15 cellular contexts compared by ENCODE assay signal in the genomic region with DNA sequence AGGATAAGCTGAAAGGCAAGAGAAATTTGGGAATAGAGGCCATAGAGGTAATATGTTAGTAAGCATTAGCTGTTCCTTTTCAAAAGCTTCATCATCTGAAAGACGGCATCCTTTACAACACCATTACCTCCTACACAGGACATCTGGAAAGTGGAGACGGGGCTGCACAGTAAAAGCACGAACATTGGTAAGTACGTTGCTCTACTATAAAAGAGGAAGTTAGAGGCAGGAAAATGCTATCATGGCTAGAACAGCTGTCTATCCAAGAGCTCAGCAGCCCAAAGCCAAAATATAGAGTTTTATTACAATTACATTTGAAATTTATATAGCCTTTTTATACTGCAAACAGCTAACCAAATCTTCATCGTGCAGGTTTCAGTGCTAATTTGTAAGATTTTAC.
"Had no signal": no experiment of that assay in that cellular context is flagged by ENCODE, and none has a peak within 500 bp of the region (broad histone marks: within the 10 kb centered on the region; RNA-seq: fewer than 3 reads in every experiment).

No MANE protein-coding gene starts in this region.

- H3K4me3 Mint-ChIP-seq: activated CD8-positive, alpha-beta T cell treated with anti-CD3 and anti-CD28 coated beads for 36 hours; naive thymus-derived CD8-positive, alpha-beta T cell had no signal

- H3K27me3 ChIP-seq: ascending aorta, thyroid gland had no signal

- H3K36me3 ChIP-seq: ascending aorta, thyroid gland, WERI-Rb-1 had no signal

- H3K9me3 ChIP-seq: ascending aorta, thyroid gland had no signal

- H3K27me3 Mint-ChIP-seq: activated CD8-positive, alpha-beta T cell treated with anti-CD3 and anti-CD28 coated beads for 36 hours had no signal

- H3K27ac Mint-ChIP-seq: activated CD8-positive, alpha-beta T cell treated with anti-CD3 and anti-CD28 coated beads for 36 hours; naive thymus-derived CD8-positive, alpha-beta T cell had no signal

- H3K27ac ChIP-seq: ascending aorta, thyroid gland, WERI-Rb-1 had no signal

- H3K9me3 Mint-ChIP-seq: activated CD8-positive, alpha-beta T cell treated with anti-CD3 and anti-CD28 coated beads for 36 hours; naive thymus-derived CD8-positive, alpha-beta T cell had no signal

- H3K4me1 ChIP-seq: ascending aorta, thyroid gland had no signal

- ATAC-seq: activated CD8-positive, alpha-beta T cell treated with anti-CD3 and anti-CD28 coated beads for 36 hours; naive thymus-derived CD8-positive, alpha-beta T cell had no signal

- H3K4me3 ChIP-seq: ascending aorta, thyroid gland had no signal

- DNase-seq: activated CD4-positive, alpha-beta T cell treated with anti-CD3 and anti-CD28 coated beads for 4 hours; activated CD8-positive, alpha-beta memory T cell treated with anti-CD3 and anti-CD28 coated beads, Interleukin-2, amount 50 U/mL, for 4 hours; activated CD8-positive, alpha-beta T cell treated with anti-CD3 and anti-CD28 coated beads for 36 hours; hypothalamus; kidney glomerular epithelial cell; midbrain; naive thymus-derived CD8-positive, alpha-beta T cell; posterior cingulate gyrus; stimulated activated CD4-positive, alpha-beta T cell treated with anti-CD3 and anti-CD28 coated beads, Interleukin-15, amount 100 ng/mL, for 24 hours; stimulated activated CD4-positive, alpha-beta T cell treated with anti-CD3 and anti-CD28 coated beads, Interleukin-4, amount 100 ng/mL, for 4 hours; thyroid gland; WERI-Rb-1 had no signal

- FAIRE-seq: bronchial epithelial cell, urothelium cell line had no signal
